ENCODE assay signal across 8 cellular contexts in genomic region chr1:203861379-203862184, GRCh38. TPM values are rescaled to one million over a fixed set of nuclear protein-coding genes. Genes with fewer than 3 reads are reported as not detected.
DNase-seq lines count a peak whose midpoint lies in the region; ATAC-seq and TF ChIP-seq lines count a peak whose summit lies in the region.

TSS of gene SNRPE (plus strand) at chr1:203861599. CDS start at chr1:203861660, 61 bp downstream.

- H3K27me3 ChIP-seq in OCI-LY1 (ENCODE audit: insufficient read depth, low read length) = no peaks in the 10 kb centered on the region

- peak within 1 kb of the TSS; percentile 100 for H3K4me3 Mint-ChIP-seq in endothelial cell (ENCODE audit: unreplicated experiment)

- peak within 1 kb of the TSS; percentile 40 for H3K27ac ChIP-seq in OCI-LY1 (ENCODE audit: low read depth, low read length, poor library complexity, severe bottlenecking)

- no peaks in the 10 kb centered on the region for H3K9me2 ChIP-seq in OCI-LY1 (ENCODE audit: low read depth, low read length)

- H3K36me3 ChIP-seq in OCI-LY1 (ENCODE audit: insufficient read depth, low read length) = peaks cover 37% of the 10 kb centered on the region

- H3K4me1 Mint-ChIP-seq in endothelial cell (ENCODE audit: unreplicated experiment) = peaks cover 15% of the 10 kb centered on the region

- TF ChIP-seq CTCF in OCI-LY1 (IDR thresholded peaks at IDR 0.05; ENCODE audit: low read length) (peak; percentile 83), endothelial cell (IDR thresholded peaks at IDR 0.05; ENCODE audit: unreplicated experiment) (peak; percentile 95)

- peaks cover 2% of the 10 kb centered on the region for H3K36me3 Mint-ChIP-seq in endothelial cell (ENCODE audit: low read depth, unreplicated experiment)

- H3K4me3 ChIP-seq in OCI-LY1 (ENCODE audit: low read depth, low read length, poor library complexity, severe bottlenecking) = peak within 1 kb of the TSS; percentile 95

- ATAC-seq in GM21515 (IDR thresholded peaks at IDR 0.05; ENCODE audit: unreplicated experiment) = peak; percentile 95

- H2AFZ ChIP-seq in OCI-LY1 (ENCODE audit: low read length) = 0 out of 2 replicates have a peak within 1 kb of the TSS, but pooled peaks have one; percentile 12

- H4K20me1 ChIP-seq in OCI-LY1 (ENCODE audit: insufficient read depth, low read length) = no peaks in the 10 kb centered on the region

- H3K4me1 ChIP-seq in OCI-LY1 (ENCODE audit: insufficient read depth, low read length, severe bottlenecking) = peaks cover 25% of the 10 kb centered on the region

- H3K9me3 Mint-ChIP-seq in endothelial cell (ENCODE audit: unreplicated experiment) = no peaks in the 10 kb centered on the region

- H3K27me3 Mint-ChIP-seq in endothelial cell (ENCODE audit: unreplicated experiment) = peaks cover 2% of the 10 kb centered on the region

- DNase-seq in DMS 273 treated with DMSO at 0.1 percent for 48 hours (lab: John Stamatoyannopoulos, UW) (peak; percentile 96), HuH-7 (ENCODE audit: low spot score) (peak; percentile 79), endothelial cell (ENCODE audit: low spot score) (peak; percentile 98), midbrain (lab: John Stamatoyannopoulos, UW) (peak; percentile 98)
- peak; percentile 95 for DNase-seq in activated CD8-positive, alpha-beta memory T cell treated with anti-CD3 and anti-CD28 coated beads, Interleukin-2, amount 50 U/mL, for 4 hours
- DNase-seq in stimulated activated CD8-positive, alpha-beta memory T cell treated with anti-CD3 and anti-CD28 coated beads, Interleukin-2, amount 100 ng/mL, for 1 hour (ENCODE audit: low read depth in 2 of 2) = peak; percentile 91 to 92

- H3K4me2 ChIP-seq in OCI-LY1 (ENCODE audit: low read length) = peak within 1 kb of the TSS; percentile 97

- H3K27ac Mint-ChIP-seq in endothelial cell (ENCODE audit: unreplicated experiment) = peak within 1 kb of the TSS; percentile 100

- H3F3A ChIP-seq in OCI-LY1 (ENCODE audit: insufficient read depth, low read length) = no peaks in the 10 kb centered on the region

- no peaks in the 10 kb centered on the region for H3K9me3 ChIP-seq in OCI-LY1 (ENCODE audit: low read length)

- H3K79me2 ChIP-seq in OCI-LY1 (ENCODE audit: insufficient read depth, low read length) = peaks cover 21% of the 10 kb centered on the region

- H3K9ac ChIP-seq in OCI-LY1 (ENCODE audit: low read length) = peak within 1 kb of the TSS; percentile 94

RNA-seq across cellular contexts. Expression of gene SNRPE, which starts in this region (rescaled TPM):
- 138 TPM for total RNA-seq in endothelial cell (ENCODE audit: unreplicated experiment)

Comparison
In these comparisons a context has a peak if more than half of its experiments do, and no peak if none do; other contexts are left out.
1. Peak in every context shown above with its lines: DNase-seq, ATAC-seq, H3K4me3 ChIP-seq and H3K27ac ChIP-seq.